8 cellular contexts compared by ENCODE assay signal in genomic region chr2:70516596-70516995, GRCh38.
DNase-seq lines count a peak whose midpoint lies in the region; ATAC-seq lines count a peak whose summit lies in the region.

No MANE protein-coding gene starts in this region.

- ATAC-seq in GM18498 (IDR thresholded peaks at IDR 0.05; ENCODE audit: unreplicated experiment) (peak; percentile 97), GM21529 (IDR thresholded peaks at IDR 0.05; ENCODE audit: unreplicated experiment) (peak; percentile 99), HG03571 (IDR thresholded peaks at IDR 0.05; ENCODE audit: unreplicated experiment) (peak; percentile 76)

- DNase-seq in hepatic stellate cell (ENCODE audit: low spot score) (peak; percentile 9), NCI-H69 (lab: John Stamatoyannopoulos, UW) (no peak), HPDE6-E6E7 (ENCODE audit: extremely low spot score) (no peak), OCI-M2 (lab: John Stamatoyannopoulos, UW; ENCODE audit: unreplicated experiment) (no peak)
- no peak for DNase-seq in activated CD4-positive, CD25-positive, alpha-beta regulatory T cell (lab: John Stamatoyannopoulos, UW)
